Comparison of ENCODE assay signal across 37 cellular contexts in the genomic region with DNA sequence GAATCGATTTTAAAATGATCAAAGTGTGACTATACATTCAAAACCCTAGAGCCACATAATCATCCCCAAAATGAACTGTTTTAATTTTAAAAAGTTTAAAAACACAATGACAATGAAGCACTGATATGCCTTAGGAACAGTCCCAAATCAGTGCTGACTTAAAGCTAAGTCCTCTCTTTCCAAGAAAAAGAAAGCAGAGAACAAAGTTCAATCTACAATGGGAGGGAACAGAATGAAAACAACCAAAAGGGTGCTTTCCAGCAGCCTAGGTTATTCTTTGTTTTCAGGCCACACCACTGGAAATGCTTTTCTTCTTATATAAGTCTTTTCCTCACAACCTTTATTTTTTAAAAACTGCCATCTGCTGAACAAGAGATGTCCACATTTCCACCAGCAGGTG.
"Had no signal": no experiment of that assay in that cellular context is flagged by ENCODE, and none has a peak within 500 bp of the region (broad histone marks: within the 10 kb centered on the region; RNA-seq: fewer than 3 reads in every experiment).

No MANE protein-coding gene starts in this region.

- DNase-seq: activated CD4-positive, alpha-beta T cell treated with anti-CD3 and anti-CD28 coated beads for 1 hour; activated CD4-positive, alpha-beta T cell treated with anti-CD3 and anti-CD28 coated beads for 48 hours; activated CD4-positive, alpha-beta T cell treated with anti-CD3 and anti-CD28 coated beads, Interleukin-2, amount 50 U/mL, for 4 hours; activated CD4-positive, CD25-positive, alpha-beta regulatory T cell; activated CD8-positive, alpha-beta memory T cell treated with anti-CD3 and anti-CD28 coated beads, Interleukin-2, amount 50 U/mL, for 48 hours; activated gamma-delta T cell treated with Interleukin-2 at 50 U/mL for 16 hours; activated naive CD4-positive, alpha-beta T cell treated with anti-CD3 and anti-CD28 coated beads for 36 hours; adrenal gland; body of pancreas; Kasumi-1; KG1; MG63; NCI-H1048; NCI-H1105 treated with DMSO at 0.1 percent for 48 hours; NCI-H1436; NCI-H1694; NCI-H2029 treated with DMSO at 0.1 percent for 48 hours; NCI-H2107; NCI-H2171; NCI-H510A; NCI-H526; NCI-H748 treated with DMSO at 0.1 percent for 48 hours; NK-92 treated with Interleukin-12 subunit alpha and Interleukin-12 subunit beta, amount 100 ng/mL, for 24 hours; PC-3; Peyer's patch; RPMI8226; SHP77 treated with DMSO at 0.1 percent for 48 hours; SK-N-SH; T-cell; T-helper 2 cell; T-helper 9 cell; WERI-Rb-1 had no signal

- H3K4me2 ChIP-seq: SK-N-SH had no signal

- H3K27me3 ChIP-seq: adrenal gland, body of pancreas, breast epithelium, MG63, Peyer's patch, SJSA1 had no signal

- H3K9me3 ChIP-seq: adrenal gland, body of pancreas, breast epithelium, MG63, Peyer's patch, SJSA1, SK-N-SH had no signal

- H3K9ac ChIP-seq: SK-N-SH had no signal

- FAIRE-seq: astrocyte had no signal

- H3K4me1 Mint-ChIP-seq: T-cell had no signal

- ATAC-seq: activated naive CD4-positive, alpha-beta T cell treated with anti-CD3 and anti-CD28 coated beads, Interleukin-2, amount 50 U/mL, for 72 hours; body of pancreas; PC-3; T-cell had no signal

- H3K36me3 ChIP-seq: breast epithelium, MG63, SJSA1 had no signal

- H3K27ac ChIP-seq: adrenal gland, breast epithelium, Peyer's patch, SJSA1, WERI-Rb-1 had no signal

- H3K27me3 Mint-ChIP-seq: T-cell had no signal

- H3K4me1 ChIP-seq: adrenal gland, breast epithelium, Peyer's patch, SJSA1 had no signal

- H3K4me3 ChIP-seq: adrenal gland, body of pancreas, breast epithelium, MG63, Peyer's patch, SJSA1 had no signal

- H3K4me3 Mint-ChIP-seq: activated naive CD4-positive, alpha-beta T cell treated with anti-CD3 and anti-CD28 coated beads for 36 hours; T-cell had no signal

- H3K9me3 Mint-ChIP-seq: activated naive CD4-positive, alpha-beta T cell treated with anti-CD3 and anti-CD28 coated beads for 36 hours; activated naive CD4-positive, alpha-beta T cell treated with anti-CD3 and anti-CD28 coated beads, Interleukin-2, amount 50 U/mL, for 72 hours; activated T-helper 2 cell treated with anti-CD3 and anti-CD28 coated beads, Interferon-gamma antibody, Interleukin-2, Interleukin-4, amounts not matched to agents 10 μg/mL and 5 μg/mL and 100 μg/mL, durations not matched to agents 14 hours and 24 hours and 36 hours; T-cell had no signal

- H3K36me3 Mint-ChIP-seq: activated naive CD4-positive, alpha-beta T cell treated with anti-CD3 and anti-CD28 coated beads, Interleukin-2, amount 50 U/mL, for 72 hours had no signal

- H3K27ac Mint-ChIP-seq: activated naive CD4-positive, alpha-beta T cell treated with anti-CD3 and anti-CD28 coated beads for 36 hours; activated naive CD4-positive, alpha-beta T cell treated with anti-CD3 and anti-CD28 coated beads, Interleukin-2, amount 50 U/mL, for 72 hours; activated T-helper 2 cell treated with anti-CD3 and anti-CD28 coated beads, Interferon-gamma antibody, Interleukin-2, Interleukin-4, amounts not matched to agents 10 μg/mL and 5 μg/mL and 100 μg/mL, durations not matched to agents 14 hours and 24 hours and 36 hours had no signal
